Comparison of ENCODE assay signal across 1 cellular context in genomic region chr6:139764498-139764986, GRCh38.
TF ChIP-seq lines count a peak whose summit lies in the region.

No MANE protein-coding gene starts in this region.

TF ChIP-seq in K562, 482 proteins besides CTCF, POLR2A, EP300 and RAD21 (continued from another document and continues in another):
- TF ChIP-seq ZNF318 (IDR thresholded peaks at IDR 0.05; ENCODE audit: borderline replicate concordance in 1 of 2, low read depth in 1 of 2) (peak in 1 of 2 experiments; percentile 90; a peak in 2 of 4 replicates), CBFA2T3 (IDR thresholded peaks at IDR 0.05) (peak; percentile 18; the same call in 1 of the 2 replicates), FOXA1 (IDR thresholded peaks at IDR 0.05; ENCODE audit: borderline replicate concordance) (no peak), HOXB6 (CRISPR knock-in tag; IDR thresholded peaks at IDR 0.05; ENCODE audit: borderline replicate concordance) (no peak), ZMIZ1 (IDR thresholded peaks at IDR 0.05; ENCODE audit: low read depth in 2 of 2, low read length in 2 of 2) (no peak), ARID3A (IDR thresholded peaks at IDR 0.05; ENCODE audit: borderline replicate concordance, low read depth, low read length) (no peak), POLR2B (IDR thresholded peaks at IDR 0.05; ENCODE audit: low read depth, partially characterized antibody) (no peak), RCOR1 (IDR thresholded peaks at IDR 0.05; ENCODE audit: borderline replicate concordance in 1 of 2, low read depth in 2 of 2, low read length in 2 of 2) (peak in 1 of 2 experiments; percentile 37; a peak in 1 of 4 replicates), NEUROD1 (IDR thresholded peaks at IDR 0.05; ENCODE audit: borderline replicate concordance, low read depth, low read length, partially characterized antibody) (peak; percentile 23), HCFC1 (IDR thresholded peaks at IDR 0.05; ENCODE audit: low read depth, low read length) (no peak), PYGO2 (tag; IDR thresholded peaks at IDR 0.05) (no peak), MTA1 (IDR thresholded peaks at IDR 0.05; ENCODE audit: borderline replicate concordance) (0 out of 2 replicates have a peak, but pooled peaks have one; percentile 29), NR1H2 (CRISPR knock-in tag; IDR thresholded peaks at IDR 0.05) (no peak), AFF1 (IDR thresholded peaks at IDR 0.05; ENCODE audit: low read depth in 1 of 2, partially characterized antibody in 2 of 2) (peak in 1 of 2 experiments; percentile 47), NFATC3 (IDR thresholded peaks at IDR 0.05) (no peak), TCF3 (CRISPR knock-in tag; IDR thresholded peaks at IDR 0.05) (peak; percentile 42; the same call in 1 of the 2 replicates), PURB (CRISPR knock-in tag; IDR thresholded peaks at IDR 0.05; ENCODE audit: low read depth) (no peak), TEAD1 (CRISPR knock-in tag; IDR thresholded peaks at IDR 0.05) (peak in 1 of 2 experiments; percentile 81; a peak in 1 of 4 replicates), THRAP3 (IDR thresholded peaks at IDR 0.05; ENCODE audit: borderline replicate concordance) (no peak), KAT7 (CRISPR knock-in tag; IDR thresholded peaks at IDR 0.05; ENCODE audit: borderline replicate concordance) (no peak), SOX6 (IDR thresholded peaks at IDR 0.05) (peak; percentile 72), LCOR (CRISPR knock-in tag; IDR thresholded peaks at IDR 0.05) (no peak), L3MBTL2 (IDR thresholded peaks at IDR 0.05) (no peak), SMARCE1 (IDR thresholded peaks at IDR 0.05) (peak; percentile 85), KDM1A (IDR thresholded peaks at IDR 0.05) (no peak), RBM34 (IDR thresholded peaks at IDR 0.05; ENCODE audit: borderline replicate concordance, insufficient read depth, low read length) (no peak), MEF2D (tag; conservative IDR thresholded peaks at IDR 0.05; ENCODE audit: low read depth) (0 out of 2 replicates have a peak, but pooled peaks have one; percentile 41), DACH1 (IDR thresholded peaks at IDR 0.05; ENCODE audit: partially characterized antibody) (no peak), DPF2 (IDR thresholded peaks at IDR 0.05) (peak; percentile 67), FOXP4 (CRISPR knock-in tag; IDR thresholded peaks at IDR 0.05; ENCODE audit: borderline replicate concordance) (no peak), CTBP1 (IDR thresholded peaks at IDR 0.05; ENCODE audit: borderline replicate concordance) (peak; percentile 87), CCAR2 (IDR thresholded peaks at IDR 0.05; ENCODE audit: low read depth, low read length) (no peak), RFX5 (IDR thresholded peaks at IDR 0.05; ENCODE audit: low read depth, low read length) (no peak)
- TF ChIP-seq, protein P1, sequence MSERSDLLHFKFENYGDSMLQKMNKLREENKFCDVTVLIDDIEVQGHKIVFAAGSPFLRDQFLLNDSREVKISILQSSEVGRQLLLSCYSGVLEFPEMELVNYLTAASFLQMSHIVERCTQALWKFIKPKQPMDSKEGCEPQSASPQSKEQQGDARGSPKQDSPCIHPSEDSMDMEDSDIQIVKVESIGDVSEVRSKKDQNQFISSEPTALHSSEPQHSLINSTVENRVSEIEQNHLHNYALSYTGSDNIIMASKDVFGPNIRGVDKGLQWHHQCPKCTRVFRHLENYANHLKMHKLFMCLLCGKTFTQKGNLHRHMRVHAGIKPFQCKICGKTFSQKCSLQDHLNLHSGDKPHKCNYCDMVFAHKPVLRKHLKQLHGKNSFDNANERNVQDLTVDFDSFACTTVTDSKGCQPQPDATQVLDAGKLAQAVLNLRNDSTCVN (CRISPR knock-in tag; IDR thresholded peaks at IDR 0.05): no peak
- TF ChIP-seq, protein P2, sequence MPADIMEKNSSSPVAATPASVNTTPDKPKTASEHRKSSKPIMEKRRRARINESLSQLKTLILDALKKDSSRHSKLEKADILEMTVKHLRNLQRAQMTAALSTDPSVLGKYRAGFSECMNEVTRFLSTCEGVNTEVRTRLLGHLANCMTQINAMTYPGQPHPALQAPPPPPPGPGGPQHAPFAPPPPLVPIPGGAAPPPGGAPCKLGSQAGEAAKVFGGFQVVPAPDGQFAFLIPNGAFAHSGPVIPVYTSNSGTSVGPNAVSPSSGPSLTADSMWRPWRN (IDR thresholded peaks at IDR 0.05; ENCODE audit: low read depth): no peak
- TF ChIP-seq, protein P3, sequence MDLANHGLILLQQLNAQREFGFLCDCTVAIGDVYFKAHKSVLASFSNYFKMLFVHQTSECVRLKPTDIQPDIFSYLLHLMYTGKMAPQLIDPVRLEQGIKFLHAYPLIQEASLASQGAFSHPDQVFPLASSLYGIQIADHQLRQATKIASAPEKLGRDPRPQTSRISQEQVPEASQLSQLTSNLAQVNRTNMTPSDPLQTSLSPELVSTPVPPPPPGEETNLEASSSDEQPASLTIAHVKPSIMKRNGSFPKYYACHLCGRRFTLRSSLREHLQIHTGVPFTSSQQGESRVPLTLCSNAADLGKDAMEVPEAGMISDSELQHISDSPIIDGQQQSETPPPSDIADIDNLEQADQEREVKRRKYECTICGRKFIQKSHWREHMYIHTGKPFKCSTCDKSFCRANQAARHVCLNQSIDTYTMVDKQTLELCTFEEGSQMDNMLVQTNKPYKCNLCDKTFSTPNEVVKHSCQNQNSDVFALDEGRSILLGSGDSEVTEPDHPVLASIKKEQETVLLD (IDR thresholded peaks at IDR 0.05): no peak
